Comparison of ENCODE assay signal across 8 cellular contexts in the genomic region with DNA sequence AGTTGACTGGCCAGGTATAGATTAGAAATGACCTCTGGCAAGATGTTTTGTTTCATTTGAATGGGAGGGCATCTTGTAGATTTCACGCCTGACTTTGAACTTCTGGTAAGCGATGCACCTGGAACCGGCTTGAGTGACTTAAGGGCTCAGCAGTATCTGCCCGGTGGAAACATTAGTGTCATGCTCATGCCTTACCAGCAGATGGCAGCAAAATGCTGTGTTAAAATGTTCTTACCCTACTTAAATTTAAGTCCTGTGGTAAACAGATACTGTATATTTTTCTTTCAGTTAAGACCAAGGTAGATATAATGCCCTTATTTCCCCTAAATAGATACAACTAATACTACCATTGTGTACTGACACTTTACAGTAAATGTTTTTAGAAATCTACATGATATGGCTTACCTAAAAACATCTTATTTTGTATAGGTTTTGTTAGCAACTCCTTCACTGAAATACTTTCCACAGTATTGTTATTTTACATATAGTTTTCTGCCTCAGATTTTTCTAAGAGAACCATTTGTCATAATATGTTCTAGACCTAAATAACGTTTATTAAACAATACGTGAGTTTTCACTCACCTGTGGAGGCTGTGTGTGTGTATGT. TPM values are rescaled to one million over a fixed set of nuclear protein-coding genes. Genes with fewer than 3 reads are reported as not detected.
DNase-seq lines count a peak whose midpoint lies in the region; ATAC-seq, FAIRE-seq and TF ChIP-seq lines count a peak whose summit lies in the region.

No MANE protein-coding gene starts in this region.

- peaks cover 22% of the 10 kb centered on the region for H3K36me3 ChIP-seq in SJSA1

- H3K9me3 ChIP-seq in SJSA1 (replicated peaks) = no peaks in the 10 kb centered on the region

- no peak for FAIRE-seq in urothelium cell line (lab: Jason Lieb, UNC)

- H3K4me3 ChIP-seq in LNCaP clone FGC (ENCODE audit: low read depth, low read length) = no peak overlapping the region
- no peak overlapping the region for H3K4me3 ChIP-seq in SJSA1

- no peaks in the 10 kb centered on the region for H3K27me3 ChIP-seq in SJSA1 (replicated peaks)

- DNase-seq in Daoy (ENCODE audit: low read depth) (peak; percentile 62), LNCaP clone FGC (ENCODE audit: low read depth) (peak; percentile 61), SJSA1 (ENCODE audit: low read depth in 1 of 2, low spot score in 2 of 2) (peak; percentile 53 to 66), globus pallidus (ENCODE audit: low spot score) (peak; percentile 73), pons (ENCODE audit: low spot score) (peak; percentile 81), urothelium cell line (ENCODE audit: low spot score) (peak; percentile 64)
- peak; percentile 3 to 42 (median 24) for DNase-seq in activated naive CD4-positive, alpha-beta T cell (lab: John Stamatoyannopoulos, UW)

- peak; percentile 84 for ATAC-seq in GM21825 (IDR thresholded peaks at IDR 0.05; ENCODE audit: unreplicated experiment)

- no peak overlapping the region for H3K27ac ChIP-seq in SJSA1

- TF ChIP-seq CTCF in LNCaP clone FGC (IDR thresholded peaks at IDR 0.05; ENCODE audit: control insufficient read depth, extremely low read depth, insufficient read depth) = peak; percentile 85

- H3K4me1 ChIP-seq in SJSA1 (replicated peaks) = no peaks in the 10 kb centered on the region

RNA-seq across cellular contexts. Expression of gene ASB7, which starts 25.5 kb away (rescaled TPM):
- total RNA-seq in Daoy (2014; rRNA removed; shearing (Covaris generic)) = 6.5 and 8.1 TPM in 2 replicates
- total RNA-seq in SJSA1 (2014; rRNA removed; shearing (Covaris generic)) = 8.6 and 11.4 TPM in 2 replicates

RNA-seq across cellular contexts. Expression of gene LINS1, which starts 25.9 kb away (rescaled TPM):
- 12.3 and 37.6 TPM in 2 replicates for total RNA-seq in Daoy (2014; rRNA removed; shearing (Covaris generic))
- total RNA-seq in SJSA1 (2014; rRNA removed; shearing (Covaris generic)) = 19.3 and 24.2 TPM in 2 replicates

Comparison
In these comparisons a context has a peak if more than half of its experiments do, and no peak if none do; other contexts are left out.
1. DNase-seq: peak in every context shown above with its lines; median percentile 81 in pons; 73 in globus pallidus; 64 in urothelium cell line; 62 in Daoy; 61 in LNCaP clone FGC; 60 in SJSA1; 24 in activated naive CD4-positive, alpha-beta T cell.